Comparison of ENCODE assay signal across 14 cellular contexts in genomic region chr1:36212782-36213181, GRCh38. TPM values are rescaled to one million over a fixed set of nuclear protein-coding genes. Genes with fewer than 3 reads are reported as not detected.
DNase-seq lines count a peak whose midpoint lies in the region; ATAC-seq and TF ChIP-seq lines count a peak whose summit lies in the region.
"Had no signal": no experiment of that assay in that cellular context is flagged by ENCODE, and none has a peak within 500 bp of the region (broad histone marks: within the 10 kb centered on the region; RNA-seq: fewer than 3 reads in every experiment).

No MANE protein-coding gene starts in this region.

- TF ChIP-seq CTCF in HL-60 (IDR thresholded peaks at IDR 0.05; ENCODE audit: insufficient read depth, low read length): no peak
- no peak for TF ChIP-seq CTCF in OCI-LY7 (conservative IDR thresholded peaks at IDR 0.05; ENCODE audit: low read length)
- no peak for TF ChIP-seq CTCF in epithelial cell of esophagus (IDR thresholded peaks at IDR 0.05; ENCODE audit: insufficient read depth, low read depth, low read length, missing control alignments)

- POLR2A ChIA-PET in OCI-LY7 (lab: Charles Lee): interaction anchor here (0.6 to 1.3 kb wide), 3 partner anchors 10 to 41 kb away, joined by 3 to 5 read pairs (median 4); no protein-coding TSS in a partner anchor

- 0 out of 2 replicates have a peak overlapping the region, but pooled peaks have one; percentile 24 for H3K27ac ChIP-seq in HL-60 (replicated peaks)
- no peak overlapping the region for H3K27ac ChIP-seq in OCI-LY7 (ENCODE audit: low read depth, low read length, poor library complexity, severe bottlenecking)
- H3K27ac ChIP-seq: BLaER1 had no signal

- H3K9me3 ChIP-seq in OCI-LY7 (ENCODE audit: low read length): no peaks in the 10 kb centered on the region
- H3K9me3 ChIP-seq: BLaER1 had no signal

- peak overlapping the region; percentile 73 for H2AFZ ChIP-seq in OCI-LY7 (ENCODE audit: low read length)

- H3K9me3 Mint-ChIP-seq in stimulated activated memory B cell treated with anti-CD40 and anti-IgM and Interleukin-4, amounts not matched to agents 10 μg/mL and 1 μg/mL and 100 μg/mL, for 72 hours: peaks cover 2% of the 10 kb centered on the region
- H3K9me3 Mint-ChIP-seq: activated naive CD8-positive, alpha-beta T cell treated with anti-CD3 and anti-CD28 coated beads, Interleukin-2, amount 10 ng/mL, durations not matched to agents 7 days and 5 days had no signal

- H3K4me1 ChIP-seq in OCI-LY7 (ENCODE audit: insufficient read depth, low read length, poor library complexity, severe bottlenecking): peaks cover 4% of the 10 kb centered on the region

- intact Hi-C loops in OCI-LY7 (cut with micrococcal nuclease; ENCODE audit: unreplicated experiment): no loop called here

- H3K27me3 ChIP-seq in HL-60 (ENCODE audit: insufficient read depth, poor library complexity, severe bottlenecking): no peaks in the 10 kb centered on the region
- H3K27me3 ChIP-seq: BLaER1 had no signal

- peak in 1 of 2 experiments; percentile 56 for DNase-seq in HL-60 (ENCODE audit: low read depth in 1 of 2, low spot score in 1 of 2)
- peak; percentile 17 for DNase-seq in OCI-LY7 (ENCODE audit: low spot score)
- DNase-seq in epithelial cell of esophagus (ENCODE audit: low read depth): peak; percentile 38
- no peak for DNase-seq in activated naive CD4-positive, alpha-beta T cell (lab: John Stamatoyannopoulos, UW)
- no peak for DNase-seq in HuH-7.5 (ENCODE audit: low spot score)
- no peak for DNase-seq in dedifferentiated amniotic fluid mesenchymal stem cell (ENCODE audit: extremely low spot score)
- DNase-seq: activated naive CD8-positive, alpha-beta T cell treated with anti-CD3 and anti-CD28 coated beads, Interleukin-2, amount 10 ng/mL, durations not matched to agents 7 days and 5 days; central memory CD4-positive, alpha-beta T cell; DMS79; NCI-H1092; substantia nigra had no signal

- peaks cover 14% of the 10 kb centered on the region for H3K4me1 Mint-ChIP-seq in stimulated activated memory B cell treated with anti-CD40 and anti-IgM and Interleukin-4, amounts not matched to agents 10 μg/mL and 1 μg/mL and 100 μg/mL, for 72 hours

- no peak overlapping the region for H3K4me3 Mint-ChIP-seq in stimulated activated memory B cell treated with anti-CD40 and anti-IgM and Interleukin-4, amounts not matched to agents 10 μg/mL and 1 μg/mL and 100 μg/mL, for 72 hours
- H3K4me3 Mint-ChIP-seq: activated naive CD8-positive, alpha-beta T cell treated with anti-CD3 and anti-CD28 coated beads, Interleukin-2, amount 10 ng/mL, durations not matched to agents 7 days and 5 days had no signal

- no peaks in the 10 kb centered on the region for H3K27me3 Mint-ChIP-seq in stimulated activated memory B cell treated with anti-CD40 and anti-IgM and Interleukin-4, amounts not matched to agents 10 μg/mL and 1 μg/mL and 100 μg/mL, for 72 hours
- H3K27me3 Mint-ChIP-seq: activated naive CD8-positive, alpha-beta T cell treated with anti-CD3 and anti-CD28 coated beads, Interleukin-2, amount 10 ng/mL, durations not matched to agents 7 days and 5 days had no signal

- H3K36me3 Mint-ChIP-seq in stimulated activated memory B cell treated with anti-CD40 and anti-IgM and Interleukin-4, amounts not matched to agents 10 μg/mL and 1 μg/mL and 100 μg/mL, for 72 hours: no peaks in the 10 kb centered on the region
- H3K36me3 Mint-ChIP-seq: activated naive CD8-positive, alpha-beta T cell treated with anti-CD3 and anti-CD28 coated beads, Interleukin-2, amount 10 ng/mL, durations not matched to agents 7 days and 5 days had no signal

- H3K4me2 ChIP-seq in OCI-LY7 (ENCODE audit: low read length): no peak overlapping the region
- H3K4me2 ChIP-seq: BLaER1 had no signal

- H3K4me3 ChIP-seq in HL-60 (replicated peaks; ENCODE audit: insufficient read depth, low read length) (no peak overlapping the region), OCI-LY7 (ENCODE audit: low read depth, low read length, poor library complexity, severe bottlenecking) (no peak overlapping the region), epithelial cell of esophagus (ENCODE audit: low read length) (no peak overlapping the region)
- H3K4me3 ChIP-seq: BLaER1 had no signal

- no TSS peak for BruUV-seq in OCI-LY7 (replicated peaks; lab: Mats Ljungman, UMichigan)

- H3K79me2 ChIP-seq in OCI-LY7 (ENCODE audit: insufficient read depth, low read depth, low read length): no peaks in the 10 kb centered on the region

- no peaks in the 10 kb centered on the region for H4K20me1 ChIP-seq in OCI-LY7 (ENCODE audit: insufficient read depth, low read length)
- H4K20me1 ChIP-seq: BLaER1 had no signal

- H3K9me2 ChIP-seq in OCI-LY7 (ENCODE audit: insufficient read depth, low read length): no peaks in the 10 kb centered on the region

- CTCF ChIA-PET in OCI-LY7 (lab: Charles Lee; ENCODE audit: unreplicated experiment): interaction anchor here (0.6 kb wide), 2 partner anchors 62 to 275 kb away, joined by 3 read pairs; no protein-coding TSS in a partner anchor

- peak overlapping the region; percentile 10 for H3K27ac Mint-ChIP-seq in stimulated activated memory B cell treated with anti-CD40 and anti-IgM and Interleukin-4, amounts not matched to agents 10 μg/mL and 1 μg/mL and 100 μg/mL, for 72 hours
- H3K27ac Mint-ChIP-seq: activated naive CD8-positive, alpha-beta T cell treated with anti-CD3 and anti-CD28 coated beads, Interleukin-2, amount 10 ng/mL, durations not matched to agents 7 days and 5 days had no signal

- H3K36me3 ChIP-seq in OCI-LY7 (ENCODE audit: insufficient read depth, low read length): no peaks in the 10 kb centered on the region
- H3K36me3 ChIP-seq: BLaER1 had no signal

- no peak for ATAC-seq in stimulated activated memory B cell treated with anti-CD40 and anti-IgM and Interleukin-4, amounts not matched to agents 10 μg/mL and 1 μg/mL and 100 μg/mL, for 72 hours
- ATAC-seq: activated CD4-positive, CD25-positive, alpha-beta regulatory T cell treated with anti-CD3 and anti-CD28 coated beads, Interleukin-2, amount 50 U/mL, for 24 hours had no signal

RNA-seq across cellular contexts. Expression of gene THRAP3, which starts 11.5 kb away (rescaled TPM):
- 76.1 and 98.7 TPM in 2 replicates for total RNA-seq in OCI-LY7 (2014; rRNA removed; shearing (Covaris generic))
- 131 and 132 TPM in 2 replicates for total RNA-seq in OCI-LY7 (2022)

RNA-seq across cellular contexts. Expression of gene MAP7D1, which starts 56.8 kb away (rescaled TPM):
- total RNA-seq in OCI-LY7 (2014; rRNA removed; shearing (Covaris generic)): 55.1 and 61.2 TPM in 2 replicates
- total RNA-seq in OCI-LY7 (2022): 94.7 and 101 TPM in 2 replicates

Comparison
In these comparisons a context has a peak if more than half of its experiments do, and no peak if none do; other contexts are left out.
1. DNase-seq: peak in OCI-LY7 (single experiment) and epithelial cell of esophagus (single experiment); none in activated naive CD4-positive, alpha-beta T cell (0 of 4), HuH-7.5 (single experiment) and dedifferentiated amniotic fluid mesenchymal stem cell (single experiment).